ENCODE assay signal across 1 cellular context in genomic region chr16:578870-579405, GRCh38.
TF ChIP-seq lines count a peak whose summit lies in the region.

No MANE protein-coding gene starts in this region.

TF ChIP-seq in HepG2, 621 proteins besides CTCF, POLR2A, EP300 and RAD21 (continues in another document):
- TF ChIP-seq, protein P1, sequence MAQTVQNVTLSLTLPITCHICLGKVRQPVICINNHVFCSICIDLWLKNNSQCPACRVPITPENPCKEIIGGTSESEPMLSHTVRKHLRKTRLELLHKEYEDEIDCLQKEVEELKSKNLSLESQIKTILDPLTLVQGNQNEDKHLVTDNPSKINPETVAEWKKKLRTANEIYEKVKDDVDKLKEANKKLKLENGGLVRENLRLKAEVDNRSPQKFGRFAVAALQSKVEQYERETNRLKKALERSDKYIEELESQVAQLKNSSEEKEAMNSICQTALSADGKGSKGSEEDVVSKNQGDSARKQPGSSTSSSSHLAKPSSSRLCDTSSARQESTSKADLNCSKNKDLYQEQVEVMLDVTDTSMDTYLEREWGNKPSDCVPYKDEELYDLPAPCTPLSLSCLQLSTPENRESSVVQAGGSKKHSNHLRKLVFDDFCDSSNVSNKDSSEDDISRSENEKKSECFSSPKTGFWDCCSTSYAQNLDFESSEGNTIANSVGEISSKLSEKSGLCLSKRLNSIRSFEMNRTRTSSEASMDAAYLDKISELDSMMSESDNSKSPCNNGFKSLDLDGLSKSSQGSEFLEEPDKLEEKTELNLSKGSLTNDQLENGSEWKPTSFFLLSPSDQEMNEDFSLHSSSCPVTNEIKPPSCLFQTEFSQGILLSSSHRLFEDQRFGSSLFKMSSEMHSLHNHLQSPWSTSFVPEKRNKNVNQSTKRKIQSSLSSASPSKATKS (CRISPR knock-in tag; IDR thresholded peaks at IDR 0.05), result no peak
- TF ChIP-seq HHEX (CRISPR knock-in tag; IDR thresholded peaks at IDR 0.05), result no peak
- TF ChIP-seq, protein P2, sequence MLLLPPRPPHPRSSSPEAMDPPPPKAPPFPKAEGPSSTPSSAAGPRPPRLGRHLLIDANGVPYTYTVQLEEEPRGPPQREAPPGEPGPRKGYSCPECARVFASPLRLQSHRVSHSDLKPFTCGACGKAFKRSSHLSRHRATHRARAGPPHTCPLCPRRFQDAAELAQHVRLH (CRISPR knock-in tag; IDR thresholded peaks at IDR 0.05; ENCODE audit: borderline replicate concordance, low read depth), result no peak
- no peak for TF ChIP-seq SMAD9 (CRISPR knock-in tag; IDR thresholded peaks at IDR 0.05)
- TF ChIP-seq ZNF703 (CRISPR knock-in tag; IDR thresholded peaks at IDR 0.05; ENCODE audit: borderline replicate concordance), result no peak
- no peak for TF ChIP-seq NFRKB (IDR thresholded peaks at IDR 0.05)
- TF ChIP-seq HOXA3 (CRISPR knock-in tag; IDR thresholded peaks at IDR 0.05), result peak; percentile 59; the same call in 1 of the 2 replicates
- TF ChIP-seq FOXJ3 (CRISPR knock-in tag; IDR thresholded peaks at IDR 0.05; ENCODE audit: borderline replicate concordance), result no peak
- TF ChIP-seq, protein P3, sequence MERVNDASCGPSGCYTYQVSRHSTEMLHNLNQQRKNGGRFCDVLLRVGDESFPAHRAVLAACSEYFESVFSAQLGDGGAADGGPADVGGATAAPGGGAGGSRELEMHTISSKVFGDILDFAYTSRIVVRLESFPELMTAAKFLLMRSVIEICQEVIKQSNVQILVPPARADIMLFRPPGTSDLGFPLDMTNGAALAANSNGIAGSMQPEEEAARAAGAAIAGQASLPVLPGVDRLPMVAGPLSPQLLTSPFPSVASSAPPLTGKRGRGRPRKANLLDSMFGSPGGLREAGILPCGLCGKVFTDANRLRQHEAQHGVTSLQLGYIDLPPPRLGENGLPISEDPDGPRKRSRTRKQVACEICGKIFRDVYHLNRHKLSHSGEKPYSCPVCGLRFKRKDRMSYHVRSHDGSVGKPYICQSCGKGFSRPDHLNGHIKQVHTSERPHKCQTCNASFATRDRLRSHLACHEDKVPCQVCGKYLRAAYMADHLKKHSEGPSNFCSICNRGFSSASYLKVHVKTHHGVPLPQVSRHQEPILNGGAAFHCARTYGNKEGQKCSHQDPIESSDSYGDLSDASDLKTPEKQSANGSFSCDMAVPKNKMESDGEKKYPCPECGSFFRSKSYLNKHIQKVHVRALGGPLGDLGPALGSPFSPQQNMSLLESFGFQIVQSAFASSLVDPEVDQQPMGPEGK (CRISPR knock-in tag; IDR thresholded peaks at IDR 0.05), result peak; percentile 85
- no peak for TF ChIP-seq NFE2L2 (IDR thresholded peaks at IDR 0.05; ENCODE audit: low read length)
- no peak for TF ChIP-seq ZNF382 (CRISPR knock-in tag; IDR thresholded peaks at IDR 0.05; ENCODE audit: borderline replicate concordance)
- peak; percentile 71 for TF ChIP-seq BORCS8-MEF2B (CRISPR knock-in tag; IDR thresholded peaks at IDR 0.05)
- TF ChIP-seq ADNP (CRISPR knock-in tag; IDR thresholded peaks at IDR 0.05), result no peak
- TF ChIP-seq AGO2 (optimal IDR thresholded peaks at IDR 0.05; ENCODE audit: low read depth, low read length), result no peak
- TF ChIP-seq PCBP1 (IDR thresholded peaks at IDR 0.05; ENCODE audit: borderline replicate concordance, low read depth, low read length), result 0 out of 2 replicates have a peak, but pooled peaks have one; percentile 84
- TF ChIP-seq, protein P4, sequence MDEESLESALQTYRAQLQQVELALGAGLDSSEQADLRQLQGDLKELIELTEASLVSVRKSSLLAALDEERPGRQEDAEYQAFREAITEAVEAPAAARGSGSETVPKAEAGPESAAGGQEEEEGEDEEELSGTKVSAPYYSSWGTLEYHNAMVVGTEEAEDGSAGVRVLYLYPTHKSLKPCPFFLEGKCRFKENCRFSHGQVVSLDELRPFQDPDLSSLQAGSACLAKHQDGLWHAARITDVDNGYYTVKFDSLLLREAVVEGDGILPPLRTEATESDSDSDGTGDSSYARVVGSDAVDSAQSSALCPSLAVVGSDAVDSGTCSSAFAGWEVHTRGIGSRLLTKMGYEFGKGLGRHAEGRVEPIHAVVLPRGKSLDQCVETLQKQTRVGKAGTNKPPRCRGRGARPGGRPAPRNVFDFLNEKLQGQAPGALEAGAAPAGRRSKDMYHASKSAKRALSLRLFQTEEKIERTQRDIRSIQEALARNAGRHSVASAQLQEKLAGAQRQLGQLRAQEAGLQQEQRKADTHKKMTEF (CRISPR knock-in tag; IDR thresholded peaks at IDR 0.05), result peak; percentile 41; the same call in 1 of the 2 replicates
- TF ChIP-seq ZZZ3 (CRISPR knock-in tag; IDR thresholded peaks at IDR 0.05; ENCODE audit: borderline replicate concordance), result no peak
- TF ChIP-seq ZFP82 (CRISPR knock-in tag; IDR thresholded peaks at IDR 0.05; ENCODE audit: borderline replicate concordance), result no peak
- TF ChIP-seq MED1 (CRISPR knock-in tag; IDR thresholded peaks at IDR 0.05), result peak; percentile 39; the same call in 1 of the 2 replicates
- peak; percentile 73; the same call in 1 of the 2 replicates for TF ChIP-seq ZNF12 (CRISPR knock-in tag; IDR thresholded peaks at IDR 0.05)
- TF ChIP-seq FOXA3 (CRISPR knock-in tag; IDR thresholded peaks at IDR 0.05), result 0 out of 2 replicates have a peak, but pooled peaks have one; percentile 6
- TF ChIP-seq, protein P5, sequence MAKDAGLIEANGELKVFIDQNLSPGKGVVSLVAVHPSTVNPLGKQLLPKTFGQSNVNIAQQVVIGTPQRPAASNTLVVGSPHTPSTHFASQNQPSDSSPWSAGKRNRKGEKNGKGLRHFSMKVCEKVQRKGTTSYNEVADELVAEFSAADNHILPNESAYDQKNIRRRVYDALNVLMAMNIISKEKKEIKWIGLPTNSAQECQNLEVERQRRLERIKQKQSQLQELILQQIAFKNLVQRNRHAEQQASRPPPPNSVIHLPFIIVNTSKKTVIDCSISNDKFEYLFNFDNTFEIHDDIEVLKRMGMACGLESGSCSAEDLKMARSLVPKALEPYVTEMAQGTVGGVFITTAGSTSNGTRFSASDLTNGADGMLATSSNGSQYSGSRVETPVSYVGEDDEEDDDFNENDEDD (CRISPR knock-in tag; IDR thresholded peaks at IDR 0.05; ENCODE audit: borderline replicate concordance), result peak; percentile 50; the same call in 1 of the 2 replicates
- 0 out of 2 replicates have a peak, but pooled peaks have one; percentile 39 for TF ChIP-seq ZNF160 (CRISPR knock-in tag; IDR thresholded peaks at IDR 0.05)
- no peak; the same call in 1 of the 2 replicates for TF ChIP-seq SMC3 (IDR thresholded peaks at IDR 0.05; ENCODE audit: low read length)
- no peak for TF ChIP-seq SOX5 (CRISPR knock-in tag; IDR thresholded peaks at IDR 0.05; ENCODE audit: borderline replicate concordance)
- TF ChIP-seq SNAI1 (CRISPR knock-in tag; IDR thresholded peaks at IDR 0.05; ENCODE audit: borderline replicate concordance), result no peak
- TF ChIP-seq ZNF496 (CRISPR knock-in tag; IDR thresholded peaks at IDR 0.05; ENCODE audit: insufficient replicate concordance), result no peak
- TF ChIP-seq, protein P6, sequence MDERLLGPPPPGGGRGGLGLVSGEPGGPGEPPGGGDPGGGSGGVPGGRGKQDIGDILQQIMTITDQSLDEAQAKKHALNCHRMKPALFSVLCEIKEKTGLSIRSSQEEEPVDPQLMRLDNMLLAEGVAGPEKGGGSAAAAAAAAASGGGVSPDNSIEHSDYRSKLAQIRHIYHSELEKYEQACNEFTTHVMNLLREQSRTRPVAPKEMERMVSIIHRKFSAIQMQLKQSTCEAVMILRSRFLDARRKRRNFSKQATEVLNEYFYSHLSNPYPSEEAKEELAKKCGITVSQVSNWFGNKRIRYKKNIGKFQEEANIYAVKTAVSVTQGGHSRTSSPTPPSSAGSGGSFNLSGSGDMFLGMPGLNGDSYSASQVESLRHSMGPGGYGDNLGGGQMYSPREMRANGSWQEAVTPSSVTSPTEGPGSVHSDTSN (CRISPR knock-in tag; IDR thresholded peaks at IDR 0.05), result no peak
- TF ChIP-seq ZNF761 (CRISPR knock-in tag; conservative IDR thresholded peaks at IDR 0.05), result no peak
- TF ChIP-seq YEATS2 (CRISPR knock-in tag; IDR thresholded peaks at IDR 0.05; ENCODE audit: borderline replicate concordance), result peak; percentile 53; the same call in 1 of the 2 replicates
- no peak for TF ChIP-seq BCL6 (CRISPR knock-in tag; IDR thresholded peaks at IDR 0.05)
- peak; percentile 48; the same call in 1 of the 2 replicates for TF ChIP-seq ATF2 (CRISPR knock-in tag; IDR thresholded peaks at IDR 0.05)
- TF ChIP-seq ZBTB3 (CRISPR knock-in tag; IDR thresholded peaks at IDR 0.05; ENCODE audit: borderline replicate concordance, low read depth), result no peak
- peak; percentile 35; the same call in 1 of the 2 replicates for TF ChIP-seq POGZ (CRISPR knock-in tag; IDR thresholded peaks at IDR 0.05)
- 0 out of 2 replicates have a peak, but pooled peaks have one; percentile 32 for TF ChIP-seq SMAD3 (CRISPR knock-in tag; IDR thresholded peaks at IDR 0.05)
- no peak for TF ChIP-seq YEATS4 (CRISPR knock-in tag; IDR thresholded peaks at IDR 0.05; ENCODE audit: borderline replicate concordance)
- TF ChIP-seq, protein P7, sequence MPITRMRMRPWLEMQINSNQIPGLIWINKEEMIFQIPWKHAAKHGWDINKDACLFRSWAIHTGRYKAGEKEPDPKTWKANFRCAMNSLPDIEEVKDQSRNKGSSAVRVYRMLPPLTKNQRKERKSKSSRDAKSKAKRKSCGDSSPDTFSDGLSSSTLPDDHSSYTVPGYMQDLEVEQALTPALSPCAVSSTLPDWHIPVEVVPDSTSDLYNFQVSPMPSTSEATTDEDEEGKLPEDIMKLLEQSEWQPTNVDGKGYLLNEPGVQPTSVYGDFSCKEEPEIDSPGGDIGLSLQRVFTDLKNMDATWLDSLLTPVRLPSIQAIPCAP (CRISPR knock-in tag; IDR thresholded peaks at IDR 0.05; ENCODE audit: low read depth), result no peak
- no peak for TF ChIP-seq NR2F2 (IDR thresholded peaks at IDR 0.05; ENCODE audit: borderline replicate concordance, low read depth)
- peak; percentile 34; the same call in 1 of the 2 replicates for TF ChIP-seq SP5 (CRISPR knock-in tag; IDR thresholded peaks at IDR 0.05; ENCODE audit: borderline replicate concordance, low read depth)
- TF ChIP-seq ZNF543 (CRISPR knock-in tag; IDR thresholded peaks at IDR 0.05), result no peak
- TF ChIP-seq RORA (CRISPR knock-in tag; IDR thresholded peaks at IDR 0.05), result no peak
- 0 out of 2 replicates have a peak, but pooled peaks have one; percentile 16 for TF ChIP-seq FOXO1 (CRISPR knock-in tag; IDR thresholded peaks at IDR 0.05)
- TF ChIP-seq KLF13 (CRISPR knock-in tag; IDR thresholded peaks at IDR 0.05), result no peak
- peak; percentile 91 for TF ChIP-seq ZBTB33 (CRISPR knock-in tag; IDR thresholded peaks at IDR 0.05)
- TF ChIP-seq U2AF1 (optimal IDR thresholded peaks at IDR 0.05; ENCODE audit: low read depth, low read length), result peak; percentile 51
- no peak for TF ChIP-seq RFX1 (IDR thresholded peaks at IDR 0.05)
- TF ChIP-seq, protein P8, sequence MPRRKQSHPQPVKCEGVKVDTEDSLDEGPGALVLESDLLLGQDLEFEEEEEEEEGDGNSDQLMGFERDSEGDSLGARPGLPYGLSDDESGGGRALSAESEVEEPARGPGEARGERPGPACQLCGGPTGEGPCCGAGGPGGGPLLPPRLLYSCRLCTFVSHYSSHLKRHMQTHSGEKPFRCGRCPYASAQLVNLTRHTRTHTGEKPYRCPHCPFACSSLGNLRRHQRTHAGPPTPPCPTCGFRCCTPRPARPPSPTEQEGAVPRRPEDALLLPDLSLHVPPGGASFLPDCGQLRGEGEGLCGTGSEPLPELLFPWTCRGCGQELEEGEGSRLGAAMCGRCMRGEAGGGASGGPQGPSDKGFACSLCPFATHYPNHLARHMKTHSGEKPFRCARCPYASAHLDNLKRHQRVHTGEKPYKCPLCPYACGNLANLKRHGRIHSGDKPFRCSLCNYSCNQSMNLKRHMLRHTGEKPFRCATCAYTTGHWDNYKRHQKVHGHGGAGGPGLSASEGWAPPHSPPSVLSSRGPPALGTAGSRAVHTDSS (CRISPR knock-in tag; conservative IDR thresholded peaks at IDR 0.05), result no peak
- 0 out of 2 replicates have a peak, but pooled peaks have one; percentile 32 for TF ChIP-seq MXD4 (CRISPR knock-in tag; IDR thresholded peaks at IDR 0.05)
- TF ChIP-seq HNRNPLL (IDR thresholded peaks at IDR 0.05; ENCODE audit: low read depth, low read length, poor library complexity, severe bottlenecking), result peak; percentile 44
- TF ChIP-seq, protein P9, sequence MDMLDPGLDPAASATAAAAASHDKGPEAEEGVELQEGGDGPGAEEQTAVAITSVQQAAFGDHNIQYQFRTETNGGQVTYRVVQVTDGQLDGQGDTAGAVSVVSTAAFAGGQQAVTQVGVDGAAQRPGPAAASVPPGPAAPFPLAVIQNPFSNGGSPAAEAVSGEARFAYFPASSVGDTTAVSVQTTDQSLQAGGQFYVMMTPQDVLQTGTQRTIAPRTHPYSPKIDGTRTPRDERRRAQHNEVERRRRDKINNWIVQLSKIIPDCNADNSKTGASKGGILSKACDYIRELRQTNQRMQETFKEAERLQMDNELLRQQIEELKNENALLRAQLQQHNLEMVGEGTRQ (IDR thresholded peaks at IDR 0.05; ENCODE audit: low read depth, low read length), result no peak
- TF ChIP-seq, protein P9 (CRISPR knock-in tag; IDR thresholded peaks at IDR 0.05; ENCODE audit: borderline replicate concordance), result no peak
- TF ChIP-seq PAWR (CRISPR knock-in tag; IDR thresholded peaks at IDR 0.05; ENCODE audit: borderline replicate concordance), result no peak
- peak; percentile 94 for TF ChIP-seq STAG1 (CRISPR knock-in tag; IDR thresholded peaks at IDR 0.05)
